Comparison of ENCODE assay signal across 1 cellular context in the genomic region with DNA sequence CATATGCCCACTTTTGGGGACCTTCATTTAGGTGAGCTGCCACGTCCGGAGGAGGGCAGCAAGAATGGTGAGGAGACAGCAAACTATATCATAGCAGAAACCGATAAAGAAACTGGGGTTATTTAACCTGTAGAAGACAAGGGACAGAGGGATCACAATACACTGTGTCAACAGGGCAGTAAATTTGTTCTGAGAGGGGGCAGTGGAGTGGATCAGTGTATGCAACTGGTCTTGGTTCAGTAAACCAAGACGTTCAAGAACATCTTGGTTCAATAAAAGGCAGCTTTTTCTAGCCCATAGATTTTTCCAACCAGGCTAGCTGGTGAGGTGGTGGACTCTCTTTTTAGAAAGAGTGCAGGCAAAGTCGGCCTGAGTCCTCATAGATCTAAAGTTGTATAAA.
TF ChIP-seq lines count a peak whose summit lies in the region.

No MANE protein-coding gene starts in this region.

TF ChIP-seq in GM23338, 12 proteins besides CTCF, POLR2A, EP300 and RAD21 (continued from another document):
- TF ChIP-seq ZNF331 (CRISPR knock-in tag; IDR thresholded peaks at IDR 0.05; ENCODE audit: low read depth), result no peak
- TF ChIP-seq STAT1 (IDR thresholded peaks at IDR 0.05; ENCODE audit: unreplicated experiment), result no peak
